Comparison of ENCODE assay signal across 1 cellular context in genomic region chrX:54481751-54482150, GRCh38.
TF ChIP-seq lines count a peak whose summit lies in the region.

No MANE protein-coding gene starts in this region.

TF ChIP-seq in HCT116, 20 proteins besides CTCF, POLR2A, EP300 and RAD21 (continued from another document):
- no peak for TF ChIP-seq REST (IDR thresholded peaks at IDR 0.05; ENCODE audit: low read depth)
- TF ChIP-seq ZFX (IDR thresholded peaks at IDR 0.05), result no peak
- no peak for TF ChIP-seq TCF7L2 (IDR thresholded peaks at IDR 0.05; ENCODE audit: borderline replicate concordance, extremely low read depth, insufficient read depth, insufficient read length)
- no peak for TF ChIP-seq EGR1 (IDR thresholded peaks at IDR 0.05; ENCODE audit: low read depth)
- no peak for TF ChIP-seq FOSL1 (IDR thresholded peaks at IDR 0.05; ENCODE audit: low read depth)
- TF ChIP-seq POLR2AphosphoS5 (IDR thresholded peaks at IDR 0.05; ENCODE audit: low read depth, low read length), result no peak
- TF ChIP-seq JUND (IDR thresholded peaks at IDR 0.05), result no peak
- no peak for TF ChIP-seq EZH2 (IDR thresholded peaks at IDR 0.05)
- no peak for TF ChIP-seq ZNF274 (IDR thresholded peaks at IDR 0.05; ENCODE audit: low read depth, low read length)
- TF ChIP-seq CEBPB (IDR thresholded peaks at IDR 0.05; ENCODE audit: low read depth), result no peak
- TF ChIP-seq EZH2phosphoT487 (IDR thresholded peaks at IDR 0.05; ENCODE audit: borderline replicate concordance), result no peak
- no peak for TF ChIP-seq ZBTB33 (IDR thresholded peaks at IDR 0.05; ENCODE audit: extremely low read depth, insufficient replicate concordance, low read length)
- TF ChIP-seq ATF3 (IDR thresholded peaks at IDR 0.05), result no peak
